ENCODE assay signal across 15 cellular contexts in genomic region chr14:61616524-61617185, GRCh38.
DNase-seq lines count a peak whose midpoint lies in the region; ATAC-seq and TF ChIP-seq lines count a peak whose summit lies in the region.
"Had no signal": no experiment of that assay in that cellular context is flagged by ENCODE, and none has a peak within 500 bp of the region (broad histone marks: within the 10 kb centered on the region; RNA-seq: fewer than 3 reads in every experiment).

No MANE protein-coding gene starts in this region.

- intact Hi-C loops in mucosa of descending colon (cut with DNase I, micrococcal nuclease) = no loop called here

- peak; percentile 82 for DNase-seq in AG10803 (ENCODE audit: low read depth)
- DNase-seq in Karpas-422 = no peak
- DNase-seq in brain microvascular endothelial cell = peak; percentile 56
- DNase-seq in kidney tubule cell (ENCODE audit: low spot score) = peak; percentile 79
- no peak for DNase-seq in mucosa of descending colon
- DNase-seq in stimulated activated CD4-positive, alpha-beta T cell treated with anti-CD3 and anti-CD28 coated beads, Interleukin-4, amount 100 ng/mL, for 24 hours = no peak
- no peak for DNase-seq in ureter (ENCODE audit: low spot score)
- DNase-seq in NOMO-1 treated with DMSO at 0.1 percent for 48 hours (lab: John Stamatoyannopoulos, UW; ENCODE audit: unreplicated experiment) = no peak
- DNase-seq: activated CD4-positive, CD25-positive, alpha-beta regulatory T cell treated with anti-CD3 and anti-CD28 coated beads, Interleukin-2, amount 50 U/mL, for 72 hours; activated T-cell treated with anti-CD3 and anti-CD28 coated beads, Interleukin-2, amount 50 U/mL, for 48 hours; C1 segment of cervical spinal cord; GDM1; NCI-H1694 treated with DMSO at 0.1 percent for 48 hours; NCI-H748 treated with DMSO at 0.1 percent for 48 hours; stimulated activated naive CD8-positive, alpha-beta T cell treated with anti-CD3 and anti-CD28 coated beads, Interleukin-15, amount 100 ng/mL, for 72 hours had no signal

- no peak for TF ChIP-seq CTCF in AG10803 (conservative IDR thresholded peaks at IDR 0.05; ENCODE audit: low read length)
- TF ChIP-seq CTCF in brain microvascular endothelial cell (IDR thresholded peaks at IDR 0.05; ENCODE audit: low read depth, low read length, missing control alignments) = no peak
- no peak for TF ChIP-seq CTCF in mucosa of descending colon (IDR thresholded peaks at IDR 0.05)

- in situ Hi-C loops in brain microvascular endothelial cell (cut with HindIII; ENCODE audit: low pct_ligation_motif_present, low sequenced_read_pairs) = no loop called here

- H3K27ac ChIP-seq in Karpas-422 (ENCODE audit: low read length) (no peak overlapping the region), brain microvascular endothelial cell (peak overlapping the region; percentile 37)

- H3K36me3 ChIP-seq in Karpas-422 (ENCODE audit: insufficient read depth, low read length) = no peaks in the 10 kb centered on the region
- no peaks in the 10 kb centered on the region for H3K36me3 ChIP-seq in brain microvascular endothelial cell (replicated peaks)
- no peaks in the 10 kb centered on the region for H3K36me3 ChIP-seq in mucosa of descending colon (ENCODE audit: low read depth)

- H3K4me2 ChIP-seq in Karpas-422 (ENCODE audit: low read depth, low read length, poor library complexity, severe bottlenecking) = no peak overlapping the region

- no peaks in the 10 kb centered on the region for H3K4me1 ChIP-seq in Karpas-422 (ENCODE audit: low read length)
- no peaks in the 10 kb centered on the region for H3K4me1 ChIP-seq in mucosa of descending colon (ENCODE audit: low read depth)

- H3K27me3 ChIP-seq in Karpas-422 (ENCODE audit: low read length) = no peaks in the 10 kb centered on the region
- no peaks in the 10 kb centered on the region for H3K27me3 ChIP-seq in brain microvascular endothelial cell (replicated peaks)

- ATAC-seq in mucosa of descending colon = no peak
- ATAC-seq: stimulated activated naive CD8-positive, alpha-beta T cell treated with anti-CD3 and anti-CD28 coated beads, Interleukin-15, amount 100 ng/mL, for 72 hours had no signal

- no peaks in the 10 kb centered on the region for H3K9me2 ChIP-seq in Karpas-422 (replicated peaks; ENCODE audit: insufficient read depth, low read length)

- H3K79me2 ChIP-seq in Karpas-422 (ENCODE audit: low read length) = no peaks in the 10 kb centered on the region

- H3K4me3 ChIP-seq in AG10803 (ENCODE audit: low read length) (no peak overlapping the region), Karpas-422 (ENCODE audit: low read length) (no peak overlapping the region), brain microvascular endothelial cell (ENCODE audit: low read depth, low read length) (no peak overlapping the region), mucosa of descending colon (no peak overlapping the region)

- peak overlapping the region; percentile 37; the same call in 1 of the 2 replicates for H2AFZ ChIP-seq in Karpas-422 (ENCODE audit: low read length)

- H3K9ac ChIP-seq in Karpas-422 (ENCODE audit: low read length) = no peak overlapping the region

- H3K9me3 ChIP-seq in Karpas-422 (ENCODE audit: low read length) = no peaks in the 10 kb centered on the region
- H3K9me3 ChIP-seq in mucosa of descending colon = no peaks in the 10 kb centered on the region

- no peaks in the 10 kb centered on the region for H4K20me1 ChIP-seq in Karpas-422 (ENCODE audit: insufficient read depth, low read depth, low read length)

Comparison
In these comparisons a context has a peak if more than half of its experiments do, and no peak if none do; other contexts are left out.
1. DNase-seq: peak in AG10803 (single experiment), brain microvascular endothelial cell (single experiment) and kidney tubule cell (single experiment); none in Karpas-422 (single experiment), mucosa of descending colon (0 of 3), stimulated activated CD4-positive, alpha-beta T cell treated with anti-CD3 and anti-CD28 coated beads, Interleukin-4, amount 100 ng/mL, for 24 hours (single experiment), ureter (single experiment) and NOMO-1 treated with DMSO at 0.1 percent for 48 hours (single experiment).